ENCODE assay signal across 8 cellular contexts in the genomic region with DNA sequence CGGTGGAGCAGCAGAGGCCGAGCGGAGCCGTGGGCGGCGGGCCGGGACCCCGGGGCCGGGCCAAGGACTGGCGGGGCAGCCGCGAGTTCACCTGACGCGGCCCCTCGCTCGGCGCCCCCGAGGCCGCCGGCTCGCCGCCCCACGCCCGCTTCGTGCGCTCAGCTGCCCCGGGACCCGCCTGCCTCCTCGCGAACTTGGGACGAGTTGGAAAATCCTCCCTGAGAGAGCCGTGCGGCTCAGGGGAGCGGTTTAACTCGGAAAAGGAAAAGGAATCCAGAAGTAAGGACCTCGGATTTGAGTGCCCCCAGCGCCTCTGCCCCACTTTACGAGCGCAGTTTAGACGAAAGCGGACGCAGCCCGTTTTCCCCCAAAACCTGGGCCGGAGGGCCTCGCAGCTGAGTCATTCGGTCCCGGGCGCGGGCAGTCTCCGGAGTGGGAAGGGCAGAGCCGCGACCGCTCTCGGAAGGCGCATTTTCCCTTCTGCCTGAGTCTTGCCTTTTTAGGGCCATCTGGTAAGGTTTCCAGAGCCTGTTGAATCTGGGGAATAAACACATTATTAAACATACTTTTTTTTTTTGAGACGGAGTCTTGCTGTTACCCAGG. TPM values are rescaled to one million over a fixed set of nuclear protein-coding genes. Genes with fewer than 3 reads are reported as not detected.
DNase-seq lines count a peak whose midpoint lies in the region; ATAC-seq and TF ChIP-seq lines count a peak whose summit lies in the region.

No MANE protein-coding gene starts in this region.

- H3K36me3 ChIP-seq in DOHH2 (ENCODE audit: control insufficient read depth, low read length) (peaks cover 13% of the 10 kb centered on the region; the same call in 1 of the 2 replicates), RWPE2 (ENCODE audit: low read depth) (no peaks in the 10 kb centered on the region), thyroid gland (no peaks in the 10 kb centered on the region)

- peaks cover 24% of the 10 kb centered on the region for H3K4me1 Mint-ChIP-seq in osteocyte (ENCODE audit: unreplicated experiment)

- H3K4me1 ChIP-seq in DOHH2 (ENCODE audit: control insufficient read depth, low read length) (peaks cover 47% of the 10 kb centered on the region), RWPE2 (ENCODE audit: insufficient read depth, poor library complexity, severe bottlenecking) (peaks cover 18% of the 10 kb centered on the region), thyroid gland (peaks cover 19 to 39% of the 10 kb centered on the region in 2 donors)

- H3K9me3 Mint-ChIP-seq in osteocyte (ENCODE audit: unreplicated experiment), result no peaks in the 10 kb centered on the region

- H3K4me3 ChIP-seq in DOHH2 (ENCODE audit: low read length) (peak overlapping the region; percentile 84), RWPE2 (ENCODE audit: severe bottlenecking) (peak overlapping the region; percentile 86), thyroid gland (replicated peaks in 1 of 3) (peak overlapping the region; percentile 64 to 96 (median 80))

- H3K4me2 ChIP-seq in DOHH2 (ENCODE audit: low read length), result peak overlapping the region; percentile 71

- H3K9me2 ChIP-seq in DOHH2 (replicated peaks; ENCODE audit: control insufficient read depth, low read length), result no peaks in the 10 kb centered on the region

- peak; percentile 62 for DNase-seq in RWPE2 (ENCODE audit: low spot score)
- DNase-seq in activated naive CD4-positive, alpha-beta T cell treated with anti-CD3 and anti-CD28 coated beads, Interleukin-2, amount 50 U/mL, for 16 hours, result peak; percentile 53
- DNase-seq in globus pallidus (ENCODE audit: low spot score), result peak; percentile 36
- peak; percentile 89 for DNase-seq in osteocyte (ENCODE audit: extremely low spot score, unreplicated experiment)
- peak; percentile 56 to 67 for DNase-seq in thyroid gland

- peak overlapping the region; percentile 96 for H3K27ac Mint-ChIP-seq in osteocyte (ENCODE audit: unreplicated experiment)

- H3K27ac ChIP-seq in DOHH2 (ENCODE audit: low read depth, low read length) (peak overlapping the region; percentile 80), RWPE2 (ENCODE audit: poor library complexity, severe bottlenecking) (peak overlapping the region; percentile 87), thyroid gland (peak overlapping the region; percentile 98 to 99 (median 99))

- TF ChIP-seq CTCF in DOHH2 (IDR thresholded peaks at IDR 0.05; ENCODE audit: low read depth, low read length, poor library complexity, severe bottlenecking) (no peak), RWPE2 (IDR thresholded peaks at IDR 0.05; ENCODE audit: poor library complexity, severe bottlenecking) (no peak), osteocyte (IDR thresholded peaks at IDR 0.05) (no peak), thyroid gland (IDR thresholded peaks at IDR 0.05) (no peak)

- TF ChIP-seq POLR2A in thyroid gland (IDR thresholded peaks at IDR 0.05), result no peak

- H3K79me2 ChIP-seq in DOHH2 (ENCODE audit: control insufficient read depth, low read length), result peaks cover 55% of the 10 kb centered on the region

- no peaks in the 10 kb centered on the region for H3K36me3 Mint-ChIP-seq in osteocyte (ENCODE audit: unreplicated experiment)

- no peaks in the 10 kb centered on the region for H4K20me1 ChIP-seq in DOHH2 (ENCODE audit: control insufficient read depth, insufficient read depth, low read depth, low read length)

- H3K9me3 ChIP-seq in DOHH2 (ENCODE audit: control insufficient read depth, insufficient read depth, low read length) (no peaks in the 10 kb centered on the region), RWPE2 (ENCODE audit: severe bottlenecking) (no peaks in the 10 kb centered on the region), thyroid gland (no peaks in the 10 kb centered on the region)

- peak overlapping the region; percentile 89 for H3K4me3 Mint-ChIP-seq in osteocyte (ENCODE audit: unreplicated experiment)

- 0 to 1% methylated on average over 16 to 22 of the region's 56 CpGs for WGBS in thyroid gland, 2 donors

- intact Hi-C loops in thyroid gland (cut with DNase I), result loop anchor here (10.0 kb wide), 1 partner anchor 207 kb away; the partner anchor contains the start of gene CCNY

- peaks cover 20% of the 10 kb centered on the region for H3F3A ChIP-seq in DOHH2 (ENCODE audit: control insufficient read depth, insufficient read depth)

- H3K27me3 ChIP-seq in DOHH2 (ENCODE audit: control insufficient read depth, low read length) (no peaks in the 10 kb centered on the region), RWPE2 (ENCODE audit: insufficient read depth, poor library complexity, severe bottlenecking) (no peaks in the 10 kb centered on the region), thyroid gland (no peaks in the 10 kb centered on the region)

- no peaks in the 10 kb centered on the region for H3K27me3 Mint-ChIP-seq in osteocyte (ENCODE audit: unreplicated experiment)

- ATAC-seq in HG02884 (IDR thresholded peaks at IDR 0.05; ENCODE audit: unreplicated experiment) (peak; percentile 15), RWPE2 (ENCODE audit: low read depth) (peak; percentile 20), GM21576 (IDR thresholded peaks at IDR 0.05; ENCODE audit: unreplicated experiment) (no peak)

RNA-seq across cellular contexts. Expression of gene CREM, which starts 0.7 kb away (rescaled TPM):
- total RNA-seq in osteocyte (31.4 and 31.5 TPM in 2 replicates), thyroid gland (10 to 100 TPM; 39.9 to 64.4 (median 50.5) TPM)

RNA-seq across cellular contexts. Expression of gene CUL2, which starts 37.2 kb away (rescaled TPM):
- total RNA-seq in osteocyte (33.6 and 34.3 TPM in 2 replicates), thyroid gland (10 to 100 TPM; 16.5 to 19.0 (median 18.2) TPM)

Comparison
In these comparisons a context has a peak if more than half of its experiments do, and no peak if none do; other contexts are left out.
1. DNase-seq: peak in every context shown above with its lines; median percentile 89 in osteocyte; 62 in RWPE2; 62 in thyroid gland; 53 in activated naive CD4-positive, alpha-beta T cell treated with anti-CD3 and anti-CD28 coated beads, Interleukin-2, amount 50 U/mL, for 16 hours; 36 in globus pallidus.